ENCODE assay signal across 25 cellular contexts in genomic region chr1:20462397-20462796, GRCh38. TPM values are rescaled to one million over a fixed set of nuclear protein-coding genes. Genes with fewer than 3 reads are reported as not detected.
DNase-seq lines count a peak whose midpoint lies in the region; ATAC-seq and TF ChIP-seq lines count a peak whose summit lies in the region.
"Had no signal": no experiment of that assay in that cellular context is flagged by ENCODE, and none has a peak within 500 bp of the region (broad histone marks: within the 10 kb centered on the region; RNA-seq: fewer than 3 reads in every experiment).

No MANE protein-coding gene starts in this region.

- no peaks in the 10 kb centered on the region for H3K79me1 ChIP-seq in mesenchymal stem cell (replicated peaks; ENCODE audit: low read length, poor library complexity, severe bottlenecking)

- ATAC-seq in T-cell (replicated peaks in 1 of 4) (no peak), HG02798 (IDR thresholded peaks at IDR 0.05; ENCODE audit: poor library complexity, unreplicated experiment) (no peak), GM18870 (IDR thresholded peaks at IDR 0.05; ENCODE audit: unreplicated experiment) (no peak)
- ATAC-seq: GM12878, GM23338 had no signal

- H3K4ac ChIP-seq in mesenchymal stem cell (ENCODE audit: low read depth in 1 of 2, low read length in 2 of 2) = no peak overlapping the region

- peaks cover 38 to 42% of the 10 kb centered on the region in 2 donors for H3K27me3 Mint-ChIP-seq in T-cell

- peak overlapping the region in 57 of 59 donors; percentile 16 to 91 (median 81) for H3K27ac ChIP-seq in dorsolateral prefrontal cortex
- H3K27ac ChIP-seq in mesenchymal stem cell (ENCODE audit: low read length, poor library complexity, severe bottlenecking) = no peak overlapping the region
- peak overlapping the region; percentile 69 for H3K27ac ChIP-seq in substantia nigra (ENCODE audit: low read depth, low read length, poor library complexity, severe bottlenecking)
- H3K27ac ChIP-seq: 22Rv1; BLaER1 treated with 17β-estradiol and CSF1 and Interleukin-3, amounts not matched to agents 10 nM and 100 nM; SJCRH30 had no signal

- H2BK15ac ChIP-seq in mesenchymal stem cell (ENCODE audit: low read depth, poor library complexity, severe bottlenecking) = peak overlapping the region; percentile 13

- H3K4me2 ChIP-seq in mesenchymal stem cell (ENCODE audit: low read length, poor library complexity, severe bottlenecking) = no peak overlapping the region
- H3K4me2 ChIP-seq: BLaER1 treated with 17β-estradiol and CSF1 and Interleukin-3, amounts not matched to agents 10 nM and 100 nM; GM23338 had no signal

- no peaks in the 10 kb centered on the region for H3K36me3 ChIP-seq in mesenchymal stem cell (ENCODE audit: control insufficient read depth in 1 of 2, insufficient read depth in 2 of 2, low read depth in 1 of 2, low read length in 2 of 2)
- H3K36me3 ChIP-seq: BLaER1 treated with 17β-estradiol and CSF1 and Interleukin-3, amounts not matched to agents 10 nM and 100 nM; SJCRH30 had no signal

- H3K23ac ChIP-seq in mesenchymal stem cell (ENCODE audit: low read length in 2 of 2) = no peak overlapping the region

- peaks cover 3% of the 10 kb centered on the region for H3K9me3 ChIP-seq in mesenchymal stem cell (ENCODE audit: control insufficient read depth, low read length)
- H3K9me3 ChIP-seq: Caco-2, SJCRH30 had no signal

- H3K4me3 Mint-ChIP-seq in T-cell = no peak overlapping the region
- H3K4me3 Mint-ChIP-seq: GM23338 had no signal

- intact Hi-C loops in dorsolateral prefrontal cortex (cut with DNase I) = loop anchor here in 1 of 2 donors (2.0 kb wide), 1 partner anchor 14 kb away; no protein-coding TSS in a partner anchor

- TF ChIP-seq CTCF in dorsolateral prefrontal cortex (IDR thresholded peaks at IDR 0.05 in 54 of 56, conservative IDR thresholded peaks at IDR 0.05 in 2 of 56; ENCODE audit: low read depth in 1 of 56, partially characterized antibody in 56 of 56) = no peak

- no peaks in the 10 kb centered on the region for H3K4me1 Mint-ChIP-seq in T-cell
- H3K4me1 Mint-ChIP-seq: CD4-positive, alpha-beta memory T cell; GM23338 had no signal

- H3K27me3 ChIP-seq in dorsolateral prefrontal cortex (no peaks in the 10 kb centered on the region), mesenchymal stem cell (ENCODE audit: control insufficient read depth in 1 of 2, insufficient read depth in 1 of 2, low read length in 2 of 2) (peaks cover 17 to 59% of the 10 kb centered on the region in 2 experiments)
- H3K27me3 ChIP-seq: BLaER1 treated with 17β-estradiol and CSF1 and Interleukin-3, amounts not matched to agents 10 nM and 100 nM had no signal

- no peak overlapping the region for H4K91ac ChIP-seq in mesenchymal stem cell (ENCODE audit: low read length)

- H2BK5ac ChIP-seq in mesenchymal stem cell (ENCODE audit: low read depth, low read length, poor library complexity, severe bottlenecking) = no peak overlapping the region

- POLR2A ChIA-PET in T-cell (lab: Charles Lee) = no interaction called here

- no peak overlapping the region for H3K27ac Mint-ChIP-seq in T-cell
- H3K27ac Mint-ChIP-seq: CD4-positive, alpha-beta memory T cell; GM23338 had no signal

- H3K4me3 ChIP-seq in dorsolateral prefrontal cortex (no peak overlapping the region), mesenchymal stem cell (ENCODE audit: insufficient read depth in 1 of 2, low read depth in 1 of 2, low read length in 2 of 2) (no peak overlapping the region)
- H3K4me3 ChIP-seq: BLaER1 treated with 17β-estradiol and CSF1 and Interleukin-3, amounts not matched to agents 10 nM and 100 nM; GM12878; GM23338; SJCRH30 had no signal

- H3K9ac ChIP-seq in mesenchymal stem cell (ENCODE audit: low read length) = no peak overlapping the region
- H3K9ac ChIP-seq: BLaER1 treated with 17β-estradiol and CSF1 and Interleukin-3, amounts not matched to agents 10 nM and 100 nM had no signal

- no peak overlapping the region for H3K14ac ChIP-seq in mesenchymal stem cell (ENCODE audit: low read length in 2 of 2)

- H4K8ac ChIP-seq in mesenchymal stem cell (ENCODE audit: low read length) = no peak overlapping the region

- no peak overlapping the region for H3K18ac ChIP-seq in mesenchymal stem cell (ENCODE audit: low read depth in 1 of 2, low read length in 2 of 2)

- 93% methylated on average over 3 of the region's 3 CpGs for WGBS in mesenchymal stem cell

- no peak overlapping the region for H2AFZ ChIP-seq in mesenchymal stem cell (ENCODE audit: low read depth, low read length)
- H2AFZ ChIP-seq: GM23338 had no signal

- H2AK5ac ChIP-seq in mesenchymal stem cell (ENCODE audit: low read length, severe bottlenecking) = no peak overlapping the region

- H2BK120ac ChIP-seq in mesenchymal stem cell (ENCODE audit: low read depth, low read length) = no peak overlapping the region

- no peaks in the 10 kb centered on the region for H3K36me3 Mint-ChIP-seq in T-cell
- H3K36me3 Mint-ChIP-seq: CD4-positive, alpha-beta memory T cell had no signal

- peaks cover 2% of the 10 kb centered on the region for H3K4me1 ChIP-seq in mesenchymal stem cell (ENCODE audit: control insufficient read depth, insufficient read depth, low read depth, low read length)
- H3K4me1 ChIP-seq: BLaER1 treated with 17β-estradiol and CSF1 and Interleukin-3, amounts not matched to agents 10 nM and 100 nM; Caco-2; SJCRH30 had no signal

- H3K9me3 Mint-ChIP-seq in T-cell = no peaks in the 10 kb centered on the region
- H3K9me3 Mint-ChIP-seq: GM23338 had no signal

- DNase-seq in Ammon's horn (ENCODE audit: low spot score) (peak; percentile 84), dorsolateral prefrontal cortex (peak in 9 of 10 donors; percentile 46 to 92 (median 82)), mesenchymal stem cell (no peak), substantia nigra (lab: John Stamatoyannopoulos, UW) (peak in 28 of 49 donors; percentile 3 to 70 (median 30)), T-cell (no peak), islet precursor cell (no peak)
- DNase-seq: ACHN; Caco-2; CD4-positive, alpha-beta memory T cell; DND-41; HCEC 1CT; Karpas-422; MV-4-11; NCI-H1694 treated with DMSO at 0.1 percent for 48 hours; NCI-H2081 treated with DMSO at 0.1 percent for 48 hours; NCI-H446; NCI-H526; OCI-M1; SJCRH30 had no signal

- no peak overlapping the region for H2BK12ac ChIP-seq in mesenchymal stem cell (ENCODE audit: low read length in 2 of 2)

- CTCF ChIA-PET in T-cell (lab: Charles Lee) = no interaction called here

RNA-seq across cellular contexts. Expression of gene CAMK2N1, which starts 23.6 kb away (rescaled TPM):
- total RNA-seq in dorsolateral prefrontal cortex (100 to 1,000 TPM; 248 to 798 (median 441) TPM), T-cell (1 to 10 TPM; 2.5 to 7.9 (median 7.1) TPM)
- 71.3 TPM for polyA plus RNA-seq in mesenchymal stem cell (2013, experiment 1 of 2)
- polyA plus RNA-seq in mesenchymal stem cell (2013, experiment 2 of 2) = 76.6 TPM
- polyA plus RNA-seq: GM12878 had no signal

RNA-seq across cellular contexts. Expression of gene MUL1, which starts 45.6 kb away (rescaled TPM):
- 10 to 100 TPM; 16.4 to 29.4 (median 23.6) TPM for total RNA-seq in dorsolateral prefrontal cortex
- polyA plus RNA-seq in mesenchymal stem cell (2013, experiment 1 of 2) = 17.9 TPM
- polyA plus RNA-seq in mesenchymal stem cell (2013, experiment 2 of 2) = 18.4 TPM
- 10 to 100 TPM; 18.0 to 21.4 (median 20.8) TPM for total RNA-seq in T-cell

Comparison
In these comparisons a context has a peak if more than half of its experiments do, and no peak if none do; other contexts are left out.
1. DNase-seq: peak in Ammon's horn (single experiment), dorsolateral prefrontal cortex (9 of 10) and substantia nigra (28 of 49); none in mesenchymal stem cell (single experiment), T-cell (0 of 34) and islet precursor cell (single experiment).
2. RNA of gene CAMK2N1, which starts 23.6 kb away (total RNA-seq): 248 to 798 TPM in dorsolateral prefrontal cortex; 2.5 to 7.9 TPM in T-cell; every median in the first group is over 10 times any median in the second.